Comparison of ENCODE assay signal across 1 cellular context in the genomic region with DNA sequence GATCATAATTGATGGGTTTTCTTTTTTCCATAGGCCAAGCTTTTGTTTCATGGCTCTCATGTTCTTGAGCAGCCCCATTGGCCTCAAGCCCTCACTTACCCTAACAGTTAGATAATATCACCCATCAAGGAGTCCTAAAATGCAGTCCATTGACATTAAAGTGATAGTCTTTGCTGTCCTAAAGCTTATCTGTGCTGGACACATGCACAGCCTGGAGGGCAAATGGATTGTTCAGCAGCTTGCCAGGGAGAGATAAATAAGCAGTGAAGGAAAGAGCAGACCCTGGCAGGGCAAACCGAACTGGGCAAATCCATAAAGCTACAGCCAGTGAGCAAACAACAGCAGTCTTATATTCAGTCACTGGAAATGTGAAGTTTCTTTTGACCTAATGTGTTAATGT.
A peak's percentile ranks its signal among the peaks of the same experiment; 100 is the strongest.
TF ChIP-seq lines count a peak whose summit lies in the region.

No MANE protein-coding gene starts in this region.

TF ChIP-seq in K562, 482 proteins besides CTCF, POLR2A, EP300 and RAD21 (continued from another document and continues in another):
- TF ChIP-seq, protein P1, sequence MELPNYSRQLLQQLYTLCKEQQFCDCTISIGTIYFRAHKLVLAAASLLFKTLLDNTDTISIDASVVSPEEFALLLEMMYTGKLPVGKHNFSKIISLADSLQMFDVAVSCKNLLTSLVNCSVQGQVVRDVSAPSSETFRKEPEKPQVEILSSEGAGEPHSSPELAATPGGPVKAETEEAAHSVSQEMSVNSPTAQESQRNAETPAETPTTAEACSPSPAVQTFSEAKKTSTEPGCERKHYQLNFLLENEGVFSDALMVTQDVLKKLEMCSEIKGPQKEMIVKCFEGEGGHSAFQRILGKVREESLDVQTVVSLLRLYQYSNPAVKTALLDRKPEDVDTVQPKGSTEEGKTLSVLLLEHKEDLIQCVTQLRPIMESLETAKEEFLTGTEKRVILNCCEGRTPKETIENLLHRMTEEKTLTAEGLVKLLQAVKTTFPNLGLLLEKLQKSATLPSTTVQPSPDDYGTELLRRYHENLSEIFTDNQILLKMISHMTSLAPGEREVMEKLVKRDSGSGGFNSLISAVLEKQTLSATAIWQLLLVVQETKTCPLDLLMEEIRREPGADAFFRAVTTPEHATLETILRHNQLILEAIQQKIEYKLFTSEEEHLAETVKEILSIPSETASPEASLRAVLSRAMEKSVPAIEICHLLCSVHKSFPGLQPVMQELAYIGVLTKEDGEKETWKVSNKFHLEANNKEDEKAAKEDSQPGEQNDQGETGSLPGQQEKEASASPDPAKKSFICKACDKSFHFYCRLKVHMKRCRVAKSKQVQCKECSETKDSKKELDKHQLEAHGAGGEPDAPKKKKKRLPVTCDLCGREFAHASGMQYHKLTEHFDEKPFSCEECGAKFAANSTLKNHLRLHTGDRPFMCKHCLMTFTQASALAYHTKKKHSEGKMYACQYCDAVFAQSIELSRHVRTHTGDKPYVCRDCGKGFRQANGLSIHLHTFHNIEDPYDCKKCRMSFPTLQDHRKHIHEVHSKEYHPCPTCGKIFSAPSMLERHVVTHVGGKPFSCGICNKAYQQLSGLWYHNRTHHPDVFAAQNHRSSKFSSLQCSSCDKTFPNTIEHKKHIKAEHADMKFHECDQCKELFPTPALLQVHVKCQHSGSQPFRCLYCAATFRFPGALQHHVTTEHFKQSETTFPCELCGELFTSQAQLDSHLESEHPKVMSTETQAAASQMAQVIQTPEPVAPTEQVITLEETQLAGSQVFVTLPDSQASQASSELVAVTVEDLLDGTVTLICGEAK (IDR thresholded peaks at IDR 0.05) = no peak
- TF ChIP-seq, protein P1 (CRISPR knock-in tag; IDR thresholded peaks at IDR 0.05) = no peak
- TF ChIP-seq, protein P2, sequence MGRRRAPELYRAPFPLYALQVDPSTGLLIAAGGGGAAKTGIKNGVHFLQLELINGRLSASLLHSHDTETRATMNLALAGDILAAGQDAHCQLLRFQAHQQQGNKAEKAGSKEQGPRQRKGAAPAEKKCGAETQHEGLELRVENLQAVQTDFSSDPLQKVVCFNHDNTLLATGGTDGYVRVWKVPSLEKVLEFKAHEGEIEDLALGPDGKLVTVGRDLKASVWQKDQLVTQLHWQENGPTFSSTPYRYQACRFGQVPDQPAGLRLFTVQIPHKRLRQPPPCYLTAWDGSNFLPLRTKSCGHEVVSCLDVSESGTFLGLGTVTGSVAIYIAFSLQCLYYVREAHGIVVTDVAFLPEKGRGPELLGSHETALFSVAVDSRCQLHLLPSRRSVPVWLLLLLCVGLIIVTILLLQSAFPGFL (CRISPR knock-in tag; IDR thresholded peaks at IDR 0.05) = no peak
- TF ChIP-seq BRD4 (IDR thresholded peaks at IDR 0.05) = no peak
- TF ChIP-seq, protein P3, sequence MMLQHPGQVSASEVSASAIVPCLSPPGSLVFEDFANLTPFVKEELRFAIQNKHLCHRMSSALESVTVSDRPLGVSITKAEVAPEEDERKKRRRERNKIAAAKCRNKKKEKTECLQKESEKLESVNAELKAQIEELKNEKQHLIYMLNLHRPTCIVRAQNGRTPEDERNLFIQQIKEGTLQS (IDR thresholded peaks at IDR 0.05) = no peak
- TF ChIP-seq, protein P3 (CRISPR knock-in tag; conservative IDR thresholded peaks at IDR 0.05) = no peak
- no peak for TF ChIP-seq ESRRB (CRISPR knock-in tag; IDR thresholded peaks at IDR 0.05; ENCODE audit: borderline replicate concordance)
- TF ChIP-seq POLR3A (IDR thresholded peaks at IDR 0.05; ENCODE audit: borderline replicate concordance, extremely low read depth, insufficient read depth, insufficient read length) = no peak
- no peak for TF ChIP-seq SLC30A9 (CRISPR knock-in tag; IDR thresholded peaks at IDR 0.05)
- no peak for TF ChIP-seq ZNF282 (CRISPR knock-in tag; IDR thresholded peaks at IDR 0.05)
- TF ChIP-seq ZNF696 (CRISPR knock-in tag; conservative IDR thresholded peaks at IDR 0.05) = no peak
- no peak for TF ChIP-seq MCM2 (IDR thresholded peaks at IDR 0.05; ENCODE audit: low read depth)
- peak; percentile 95 for TF ChIP-seq DPF2 (IDR thresholded peaks at IDR 0.05)
- no peak for TF ChIP-seq ZNF174 (CRISPR knock-in tag; IDR thresholded peaks at IDR 0.05)
- TF ChIP-seq SOX6 (IDR thresholded peaks at IDR 0.05) = peak; percentile 95
- peak; percentile 87 for TF ChIP-seq FOXM1 (IDR thresholded peaks at IDR 0.05; ENCODE audit: low read depth)
- no peak for TF ChIP-seq FOXM1 (CRISPR knock-in tag; IDR thresholded peaks at IDR 0.05; ENCODE audit: low read depth)
- peak; percentile 70 for TF ChIP-seq FOSL1 (tag; conservative IDR thresholded peaks at IDR 0.05)
- TF ChIP-seq, protein P4, sequence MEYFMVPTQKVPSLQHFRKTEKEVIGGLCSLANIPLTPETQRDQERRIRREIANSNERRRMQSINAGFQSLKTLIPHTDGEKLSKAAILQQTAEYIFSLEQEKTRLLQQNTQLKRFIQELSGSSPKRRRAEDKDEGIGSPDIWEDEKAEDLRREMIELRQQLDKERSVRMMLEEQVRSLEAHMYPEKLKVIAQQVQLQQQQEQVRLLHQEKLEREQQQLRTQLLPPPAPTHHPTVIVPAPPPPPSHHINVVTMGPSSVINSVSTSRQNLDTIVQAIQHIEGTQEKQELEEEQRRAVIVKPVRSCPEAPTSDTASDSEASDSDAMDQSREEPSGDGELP (CRISPR knock-in tag; IDR thresholded peaks at IDR 0.05; ENCODE audit: borderline replicate concordance) = no peak
- TF ChIP-seq SMARCA4 (IDR thresholded peaks at IDR 0.05) = peak; percentile 95
- no peak for TF ChIP-seq SUPT5H (IDR thresholded peaks at IDR 0.05)
- TF ChIP-seq CBFA2T2 (conservative IDR thresholded peaks at IDR 0.05) = peak; percentile 87
- TF ChIP-seq SMAD3 (CRISPR knock-in tag; conservative IDR thresholded peaks at IDR 0.05) = 0 out of 2 replicates have a peak, but pooled peaks have one; percentile 58
- no peak for TF ChIP-seq MAZ (CRISPR knock-in tag; conservative IDR thresholded peaks at IDR 0.05 in 1 of 2, IDR thresholded peaks at IDR 0.05 in 1 of 2)
- TF ChIP-seq, protein P5, sequence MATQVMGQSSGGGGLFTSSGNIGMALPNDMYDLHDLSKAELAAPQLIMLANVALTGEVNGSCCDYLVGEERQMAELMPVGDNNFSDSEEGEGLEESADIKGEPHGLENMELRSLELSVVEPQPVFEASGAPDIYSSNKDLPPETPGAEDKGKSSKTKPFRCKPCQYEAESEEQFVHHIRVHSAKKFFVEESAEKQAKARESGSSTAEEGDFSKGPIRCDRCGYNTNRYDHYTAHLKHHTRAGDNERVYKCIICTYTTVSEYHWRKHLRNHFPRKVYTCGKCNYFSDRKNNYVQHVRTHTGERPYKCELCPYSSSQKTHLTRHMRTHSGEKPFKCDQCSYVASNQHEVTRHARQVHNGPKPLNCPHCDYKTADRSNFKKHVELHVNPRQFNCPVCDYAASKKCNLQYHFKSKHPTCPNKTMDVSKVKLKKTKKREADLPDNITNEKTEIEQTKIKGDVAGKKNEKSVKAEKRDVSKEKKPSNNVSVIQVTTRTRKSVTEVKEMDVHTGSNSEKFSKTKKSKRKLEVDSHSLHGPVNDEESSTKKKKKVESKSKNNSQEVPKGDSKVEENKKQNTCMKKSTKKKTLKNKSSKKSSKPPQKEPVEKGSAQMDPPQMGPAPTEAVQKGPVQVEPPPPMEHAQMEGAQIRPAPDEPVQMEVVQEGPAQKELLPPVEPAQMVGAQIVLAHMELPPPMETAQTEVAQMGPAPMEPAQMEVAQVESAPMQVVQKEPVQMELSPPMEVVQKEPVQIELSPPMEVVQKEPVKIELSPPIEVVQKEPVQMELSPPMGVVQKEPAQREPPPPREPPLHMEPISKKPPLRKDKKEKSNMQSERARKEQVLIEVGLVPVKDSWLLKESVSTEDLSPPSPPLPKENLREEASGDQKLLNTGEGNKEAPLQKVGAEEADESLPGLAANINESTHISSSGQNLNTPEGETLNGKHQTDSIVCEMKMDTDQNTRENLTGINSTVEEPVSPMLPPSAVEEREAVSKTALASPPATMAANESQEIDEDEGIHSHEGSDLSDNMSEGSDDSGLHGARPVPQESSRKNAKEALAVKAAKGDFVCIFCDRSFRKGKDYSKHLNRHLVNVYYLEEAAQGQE (CRISPR knock-in tag; IDR thresholded peaks at IDR 0.05; ENCODE audit: low read depth) = no peak
- TF ChIP-seq TEAD1 (CRISPR knock-in tag; IDR thresholded peaks at IDR 0.05) = peak in 1 of 2 experiments; percentile 59; a peak in 1 of 4 replicates
- peak; percentile 65 to 80 for TF ChIP-seq KDM1A (IDR thresholded peaks at IDR 0.05)
- no peak for TF ChIP-seq ZNF263 (CRISPR knock-in tag; IDR thresholded peaks at IDR 0.05; ENCODE audit: borderline replicate concordance)
- TF ChIP-seq CEBPG (CRISPR knock-in tag; IDR thresholded peaks at IDR 0.05) = no peak
- TF ChIP-seq CEBPG (tag; conservative IDR thresholded peaks at IDR 0.05 in 1 of 2, IDR thresholded peaks at IDR 0.05 in 1 of 2) = no peak
- TF ChIP-seq FOXK1 (CRISPR knock-in tag; IDR thresholded peaks at IDR 0.05; ENCODE audit: borderline replicate concordance) = no peak
- peak; percentile 91 for TF ChIP-seq TCF3 (CRISPR knock-in tag; IDR thresholded peaks at IDR 0.05)
- TF ChIP-seq NCOA1 (IDR thresholded peaks at IDR 0.05; ENCODE audit: low read depth) = peak; percentile 52; the same call in 1 of the 2 replicates
- TF ChIP-seq EWSR1 (IDR thresholded peaks at IDR 0.05; ENCODE audit: borderline replicate concordance, low read depth, partially characterized antibody) = no peak
- TF ChIP-seq MTA3 (IDR thresholded peaks at IDR 0.05; ENCODE audit: borderline replicate concordance) = 0 out of 2 replicates have a peak, but pooled peaks have one; percentile 60
- TF ChIP-seq, protein P6, sequence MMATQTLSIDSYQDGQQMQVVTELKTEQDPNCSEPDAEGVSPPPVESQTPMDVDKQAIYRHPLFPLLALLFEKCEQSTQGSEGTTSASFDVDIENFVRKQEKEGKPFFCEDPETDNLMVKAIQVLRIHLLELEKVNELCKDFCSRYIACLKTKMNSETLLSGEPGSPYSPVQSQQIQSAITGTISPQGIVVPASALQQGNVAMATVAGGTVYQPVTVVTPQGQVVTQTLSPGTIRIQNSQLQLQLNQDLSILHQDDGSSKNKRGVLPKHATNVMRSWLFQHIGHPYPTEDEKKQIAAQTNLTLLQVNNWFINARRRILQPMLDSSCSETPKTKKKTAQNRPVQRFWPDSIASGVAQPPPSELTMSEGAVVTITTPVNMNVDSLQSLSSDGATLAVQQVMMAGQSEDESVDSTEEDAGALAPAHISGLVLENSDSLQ (IDR thresholded peaks at IDR 0.05) = peak; percentile 32; the same call in 1 of the 2 replicates
- peak; percentile 74; the same call in 1 of the 2 replicates for TF ChIP-seq PHB2 (IDR thresholded peaks at IDR 0.05; ENCODE audit: low read depth)
- TF ChIP-seq, protein P7, sequence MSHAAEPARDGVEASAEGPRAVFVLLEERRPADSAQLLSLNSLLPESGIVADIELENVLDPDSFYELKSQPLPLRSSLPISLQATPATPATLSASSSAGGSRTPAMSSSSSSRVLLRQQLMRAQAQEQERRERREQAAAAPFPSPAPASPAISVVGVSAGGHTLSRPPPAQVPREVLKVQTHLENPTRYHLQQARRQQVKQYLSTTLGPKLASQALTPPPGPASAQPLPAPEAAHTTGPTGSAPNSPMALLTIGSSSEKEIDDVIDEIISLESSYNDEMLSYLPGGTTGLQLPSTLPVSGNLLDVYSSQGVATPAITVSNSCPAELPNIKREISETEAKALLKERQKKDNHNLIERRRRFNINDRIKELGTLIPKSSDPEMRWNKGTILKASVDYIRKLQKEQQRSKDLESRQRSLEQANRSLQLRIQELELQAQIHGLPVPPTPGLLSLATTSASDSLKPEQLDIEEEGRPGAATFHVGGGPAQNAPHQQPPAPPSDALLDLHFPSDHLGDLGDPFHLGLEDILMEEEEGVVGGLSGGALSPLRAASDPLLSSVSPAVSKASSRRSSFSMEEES (CRISPR knock-in tag; IDR thresholded peaks at IDR 0.05) = no peak
- TF ChIP-seq DMBX1 (CRISPR knock-in tag; IDR thresholded peaks at IDR 0.05; ENCODE audit: borderline replicate concordance) = no peak
- no peak for TF ChIP-seq KAT2B (IDR thresholded peaks at IDR 0.05; ENCODE audit: low read depth, low read length)
- no peak for TF ChIP-seq ZNF217 (CRISPR knock-in tag; IDR thresholded peaks at IDR 0.05)
- no peak for TF ChIP-seq POLR3G (IDR thresholded peaks at IDR 0.05; ENCODE audit: extremely low read depth, insufficient read length, insufficient replicate concordance)
- TF ChIP-seq NR4A1 (CRISPR knock-in tag; IDR thresholded peaks at IDR 0.05) = no peak
- peak; percentile 61; the same call in 1 of the 2 replicates for TF ChIP-seq NR4A1 (tag; IDR thresholded peaks at IDR 0.05)
- 0 out of 3 replicates have a peak, but pooled peaks of 1 of the 2 experiments have one; percentile 24 for TF ChIP-seq CBX3 (IDR thresholded peaks at IDR 0.05; ENCODE audit: borderline replicate concordance in 1 of 2, low read length in 2 of 2)
- TF ChIP-seq TBP (optimal IDR thresholded peaks at IDR 0.05; ENCODE audit: low read depth, low read length) = no peak
- TF ChIP-seq GATAD2A (IDR thresholded peaks at IDR 0.05) = 0 out of 2 replicates have a peak, but pooled peaks have one; percentile 64
